11 cellular contexts compared by ENCODE assay signal in genomic region chr4:189313064-189313463, GRCh38.
"Had no signal": no experiment of that assay in that cellular context is flagged by ENCODE, and none has a peak within 500 bp of the region (broad histone marks: within the 10 kb centered on the region; RNA-seq: fewer than 3 reads in every experiment).

No MANE protein-coding gene starts in this region.

- H3K4me3 ChIP-seq: GM23248, GM23338, HAP-1 had no signal

- H3K27ac ChIP-seq: GM23248 had no signal

- H3K9ac ChIP-seq: GM23248 had no signal

- H3K4me2 ChIP-seq: GM23338 had no signal

- H3K9me3 ChIP-seq: HAP-1 had no signal

- ATAC-seq: GM23338, HCT116 had no signal

- H3K4me1 ChIP-seq: HAP-1 had no signal

- FAIRE-seq: H1, H54 had no signal

- H2AFZ ChIP-seq: GM23248 had no signal

- H3K36me3 ChIP-seq: HAP-1 had no signal

- DNase-seq: GM23248, GOT3, H7, H9, HCEC 1CT, HFFc6 had no signal

- H3K4me3 Mint-ChIP-seq: GM23338, H9, HFFc6 had no signal

- H3K4me1 Mint-ChIP-seq: GM23338, H9 had no signal

- H3K27ac Mint-ChIP-seq: GM23338, H9, HFFc6 had no signal
